In genomic region chr13:25881946-25882574, GRCh38 we compare ENCODE assay signal across 1 cellular context.
TF ChIP-seq lines count a peak whose summit lies in the region.

No MANE protein-coding gene starts in this region.

TF ChIP-seq in SK-N-SH, 30 proteins besides CTCF, POLR2A, EP300 and RAD21 (continued from another document):
- TF ChIP-seq, protein P1, sequence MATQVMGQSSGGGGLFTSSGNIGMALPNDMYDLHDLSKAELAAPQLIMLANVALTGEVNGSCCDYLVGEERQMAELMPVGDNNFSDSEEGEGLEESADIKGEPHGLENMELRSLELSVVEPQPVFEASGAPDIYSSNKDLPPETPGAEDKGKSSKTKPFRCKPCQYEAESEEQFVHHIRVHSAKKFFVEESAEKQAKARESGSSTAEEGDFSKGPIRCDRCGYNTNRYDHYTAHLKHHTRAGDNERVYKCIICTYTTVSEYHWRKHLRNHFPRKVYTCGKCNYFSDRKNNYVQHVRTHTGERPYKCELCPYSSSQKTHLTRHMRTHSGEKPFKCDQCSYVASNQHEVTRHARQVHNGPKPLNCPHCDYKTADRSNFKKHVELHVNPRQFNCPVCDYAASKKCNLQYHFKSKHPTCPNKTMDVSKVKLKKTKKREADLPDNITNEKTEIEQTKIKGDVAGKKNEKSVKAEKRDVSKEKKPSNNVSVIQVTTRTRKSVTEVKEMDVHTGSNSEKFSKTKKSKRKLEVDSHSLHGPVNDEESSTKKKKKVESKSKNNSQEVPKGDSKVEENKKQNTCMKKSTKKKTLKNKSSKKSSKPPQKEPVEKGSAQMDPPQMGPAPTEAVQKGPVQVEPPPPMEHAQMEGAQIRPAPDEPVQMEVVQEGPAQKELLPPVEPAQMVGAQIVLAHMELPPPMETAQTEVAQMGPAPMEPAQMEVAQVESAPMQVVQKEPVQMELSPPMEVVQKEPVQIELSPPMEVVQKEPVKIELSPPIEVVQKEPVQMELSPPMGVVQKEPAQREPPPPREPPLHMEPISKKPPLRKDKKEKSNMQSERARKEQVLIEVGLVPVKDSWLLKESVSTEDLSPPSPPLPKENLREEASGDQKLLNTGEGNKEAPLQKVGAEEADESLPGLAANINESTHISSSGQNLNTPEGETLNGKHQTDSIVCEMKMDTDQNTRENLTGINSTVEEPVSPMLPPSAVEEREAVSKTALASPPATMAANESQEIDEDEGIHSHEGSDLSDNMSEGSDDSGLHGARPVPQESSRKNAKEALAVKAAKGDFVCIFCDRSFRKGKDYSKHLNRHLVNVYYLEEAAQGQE (IDR thresholded peaks at IDR 0.05; ENCODE audit: low read depth, low read length): no peak
- no peak for TF ChIP-seq MEF2A (IDR thresholded peaks at IDR 0.05; ENCODE audit: borderline replicate concordance, low read depth)
- no peak for TF ChIP-seq TAF1 (IDR thresholded peaks at IDR 0.05; ENCODE audit: borderline replicate concordance, low read depth, low read length)
- no peak for TF ChIP-seq USF2 (IDR thresholded peaks at IDR 0.05; ENCODE audit: borderline replicate concordance, low read depth, low read length)
- TF ChIP-seq RCOR1 (IDR thresholded peaks at IDR 0.05; ENCODE audit: low read length): peak; percentile 98
- TF ChIP-seq TCF12 (IDR thresholded peaks at IDR 0.05): peak; percentile 19; the same call in 1 of the 2 replicates
- TF ChIP-seq GATA2 (CRISPR knock-in tag; IDR thresholded peaks at IDR 0.05): peak; percentile 76
